ENCODE assay signal across 23 cellular contexts in the genomic region with DNA sequence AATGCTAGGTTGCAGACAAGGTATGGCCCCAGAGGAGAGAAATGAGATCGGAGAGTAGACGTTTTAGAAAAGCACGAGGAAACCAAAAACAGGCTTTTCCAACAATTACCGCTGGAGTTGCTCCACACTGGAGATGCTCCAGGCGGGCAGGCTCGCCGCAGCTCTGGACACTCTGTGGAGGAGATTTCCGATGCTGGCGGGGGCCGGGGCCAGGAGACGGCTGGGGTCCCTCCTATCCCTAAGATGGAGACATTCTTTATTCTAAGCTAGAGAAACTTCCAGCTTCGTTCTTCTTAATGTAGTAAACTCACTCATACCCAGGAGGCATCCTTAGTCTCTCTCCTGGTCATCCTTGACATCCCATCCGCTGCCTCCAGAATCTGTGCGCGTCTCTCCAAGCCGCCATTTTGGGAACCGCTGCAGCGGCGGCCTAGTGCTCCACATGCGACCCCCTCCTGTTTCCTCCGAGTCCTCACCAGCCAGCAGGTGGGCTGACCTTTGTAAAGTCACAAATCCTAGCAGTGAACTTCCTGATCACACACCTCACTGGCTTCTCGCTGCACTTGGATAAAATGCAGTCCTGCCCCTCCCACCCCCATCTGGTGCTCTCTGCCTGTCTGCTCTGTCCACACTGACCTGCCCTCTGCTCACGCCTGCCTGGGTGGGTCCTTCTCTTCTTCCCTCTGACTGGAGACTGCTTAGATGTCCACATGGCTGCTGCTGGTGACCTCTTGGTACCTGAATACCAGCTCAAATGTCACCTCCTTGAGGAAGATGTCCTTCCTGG. TPM values are rescaled to one million over a fixed set of nuclear protein-coding genes. Genes with fewer than 3 reads are reported as not detected.
DNase-seq lines count a peak whose midpoint lies in the region; ATAC-seq and TF ChIP-seq lines count a peak whose summit lies in the region.
"Had no signal": no experiment of that assay in that cellular context is flagged by ENCODE, and none has a peak within 500 bp of the region (broad histone marks: within the 10 kb centered on the region; RNA-seq: fewer than 3 reads in every experiment).

No MANE protein-coding gene starts in this region.

- H3K9me2 ChIP-seq in SK-N-SH (no peaks in the 10 kb centered on the region), PC-9 (ENCODE audit: insufficient read depth) (no peaks in the 10 kb centered on the region)

- H3K27ac Mint-ChIP-seq in activated CD8-positive, alpha-beta T cell treated with anti-CD3 and anti-CD28 coated beads for 36 hours = no peak overlapping the region

- H3K27ac ChIP-seq in SK-N-SH (ENCODE audit: low read depth in 2 of 2, low read length in 1 of 2) = no peak overlapping the region
- peak overlapping the region; percentile 90 for H3K27ac ChIP-seq in PC-9
- peak overlapping the region; percentile 60 for H3K27ac ChIP-seq in foreskin keratinocyte
- peak overlapping the region; percentile 51 for H3K27ac ChIP-seq in subcutaneous abdominal adipose tissue (ENCODE audit: low read depth, low read length)
- H3K27ac ChIP-seq: 22Rv1, KMS-11, left lung, thoracic aorta had no signal

- H3K9ac ChIP-seq in SK-N-SH = no peak overlapping the region
- H3K9ac ChIP-seq in subcutaneous abdominal adipose tissue (ENCODE audit: low read length in 5 of 5) = peak overlapping the region in 2 of 5 donors; percentile 58 to 69
- H3K9ac ChIP-seq: KMS-11 had no signal

- no peaks in the 10 kb centered on the region for H3K9me3 Mint-ChIP-seq in activated CD8-positive, alpha-beta T cell treated with anti-CD3 and anti-CD28 coated beads for 36 hours
- H3K9me3 Mint-ChIP-seq: immature natural killer cell had no signal

- BruUV-seq in PC-9 (replicated peaks; lab: Mats Ljungman, UMichigan) = no TSS peak

- H3K4me3 ChIP-seq in SK-N-SH (ENCODE audit: low read depth in 2 of 2, low read length in 1 of 2) = no peak overlapping the region
- no peak overlapping the region for H3K4me3 ChIP-seq in PC-9
- peak overlapping the region in 1 of 5 donors; percentile 31 for H3K4me3 ChIP-seq in subcutaneous abdominal adipose tissue (ENCODE audit: low read depth in 1 of 5, low read length in 5 of 5)
- H3K4me3 ChIP-seq: left lung, thoracic aorta had no signal

- WGBS in SK-N-SH (ENCODE audit: low lambda C conversion rate) = 94% methylated on average over 15 of the region's 23 CpGs

- H3K79me2 ChIP-seq in SK-N-SH (ENCODE audit: insufficient read depth) = no peaks in the 10 kb centered on the region
- H3K79me2 ChIP-seq in PC-9 (ENCODE audit: low read depth) = no peaks in the 10 kb centered on the region

- no peak for TF ChIP-seq EP300 in SK-N-SH (IDR thresholded peaks at IDR 0.05; ENCODE audit: borderline replicate concordance in 1 of 2, low read depth in 1 of 2, low read length in 1 of 2)

- TF ChIP-seq CTCF in SK-N-SH (IDR thresholded peaks at IDR 0.05) (no peak), PC-9 (conservative IDR thresholded peaks at IDR 0.05) (no peak), foreskin keratinocyte (conservative IDR thresholded peaks at IDR 0.05) (no peak)
- no peak for TF ChIP-seq CTCF in activated CD8-positive, alpha-beta T cell treated with anti-CD3 and anti-CD28 coated beads for 36 hours (IDR thresholded peaks at IDR 0.05)

- H3K27me3 Mint-ChIP-seq in activated CD8-positive, alpha-beta T cell treated with anti-CD3 and anti-CD28 coated beads for 36 hours = no peaks in the 10 kb centered on the region

- intact Hi-C loops in PC-9 (cut with micrococcal nuclease; ENCODE audit: unreplicated experiment) = no loop called here
- intact Hi-C loops in activated CD8-positive, alpha-beta T cell treated with anti-CD3 and anti-CD28 coated beads for 36 hours (cut with micrococcal nuclease) = no loop called here

- ATAC-seq in SK-N-SH treated with all-trans-retinoic acid at 6 μM for 48 hours (no peak), foreskin keratinocyte (no peak), GM21576 (IDR thresholded peaks at IDR 0.05; ENCODE audit: unreplicated experiment) (no peak)
- no peak for ATAC-seq in activated CD8-positive, alpha-beta T cell treated with anti-CD3 and anti-CD28 coated beads for 36 hours

- CTCF ChIA-PET in SK-N-SH (lab: Yijun Ruan, JAX) (interaction anchor here (0.5 kb wide), 1 partner anchor 843 kb away, joined by 3 read pairs; no protein-coding TSS in a partner anchor), PC-9 (lab: Charles Lee) (no interaction called here)
- CTCF ChIA-PET in activated CD8-positive, alpha-beta T cell treated with anti-CD3 and anti-CD28 coated beads for 36 hours (lab: Charles Lee) = interaction anchor here (1.3 kb wide), 1 partner anchor 9 kb away, joined by 3 read pairs; no protein-coding TSS in a partner anchor

- H3K9me3 ChIP-seq in SK-N-SH (no peaks in the 10 kb centered on the region), PC-9 (ENCODE audit: insufficient read depth, low read depth) (no peaks in the 10 kb centered on the region), subcutaneous abdominal adipose tissue (ENCODE audit: control insufficient read depth in 5 of 5, low read length in 5 of 5) (no peaks in the 10 kb centered on the region)
- H3K9me3 ChIP-seq: left lung, thoracic aorta had no signal

- H3K4me1 Mint-ChIP-seq in activated CD8-positive, alpha-beta T cell treated with anti-CD3 and anti-CD28 coated beads for 36 hours (ENCODE audit: low read depth) = peaks cover 15% of the 10 kb centered on the region

- POLR2A ChIA-PET in SK-N-SH (lab: Yijun Ruan, JAX) = no interaction called here
- POLR2A ChIA-PET in PC-9 (lab: Charles Lee; ENCODE audit: unreplicated experiment) = interaction anchor here (0.6 kb wide), 1 partner anchor 514 kb away, joined by 3 read pairs; no protein-coding TSS in a partner anchor
- POLR2A ChIA-PET in activated CD8-positive, alpha-beta T cell treated with anti-CD3 and anti-CD28 coated beads for 36 hours (lab: Charles Lee) = interaction anchor here (0.9 to 1.2 kb wide), 3 partner anchors 10 to 12 kb away, joined by 4 read pairs; a partner anchor contains a TSS

- H3K4me1 ChIP-seq in SK-N-SH (ENCODE audit: control insufficient read depth in 1 of 2, insufficient read depth in 2 of 2, low read depth in 1 of 2, low read length in 1 of 2) (peaks cover 6 to 14% of the 10 kb centered on the region in 2 experiments; a peak in 3 of 4 replicates), PC-9 (replicated peaks; ENCODE audit: insufficient read depth) (peaks cover 29% of the 10 kb centered on the region), foreskin keratinocyte (peaks cover 9% of the 10 kb centered on the region), subcutaneous abdominal adipose tissue (ENCODE audit: control insufficient read depth in 5 of 5, insufficient read depth in 5 of 5, low read length in 5 of 5) (peaks cover 0 to 33% (median 27%) of the 10 kb centered on the region in 5 donors)
- H3K4me1 ChIP-seq: left lung had no signal

- peak overlapping the region; percentile 51 for H3K4me2 ChIP-seq in SK-N-SH
- peak overlapping the region; percentile 73 for H3K4me2 ChIP-seq in PC-9
- H3K4me2 ChIP-seq: KMS-11 had no signal

- H3K36me3 Mint-ChIP-seq in activated CD8-positive, alpha-beta T cell treated with anti-CD3 and anti-CD28 coated beads for 36 hours (ENCODE audit: low read depth) = peaks cover 7% of the 10 kb centered on the region

- H4K20me1 ChIP-seq in SK-N-SH (ENCODE audit: insufficient read depth) (no peaks in the 10 kb centered on the region), PC-9 (ENCODE audit: insufficient read depth) (no peaks in the 10 kb centered on the region)

- H3F3A ChIP-seq in SK-N-SH (replicated peaks; ENCODE audit: insufficient read depth) (no peaks in the 10 kb centered on the region), PC-9 (ENCODE audit: insufficient read depth, low read depth) (peaks cover 18% of the 10 kb centered on the region; the same call in 1 of the 2 replicates)

- H3K27me3 ChIP-seq in SK-N-SH (ENCODE audit: insufficient read depth) = no peaks in the 10 kb centered on the region
- H3K27me3 ChIP-seq in PC-9 (ENCODE audit: insufficient read depth, low read depth) = no peaks in the 10 kb centered on the region
- no peaks in the 10 kb centered on the region for H3K27me3 ChIP-seq in foreskin keratinocyte
- H3K27me3 ChIP-seq in subcutaneous abdominal adipose tissue (ENCODE audit: control insufficient read depth in 5 of 5, insufficient read depth in 4 of 5, low read length in 5 of 5) = no peaks in the 10 kb centered on the region
- H3K27me3 ChIP-seq: left lung had no signal

- DNase-seq in SK-N-SH (no peak), PC-9 (no peak), foreskin keratinocyte (no peak), DMS114 treated with DMSO at 0.1 percent for 48 hours (lab: John Stamatoyannopoulos, UW; ENCODE audit: unreplicated experiment) (no peak)
- DNase-seq in activated CD8-positive, alpha-beta T cell treated with anti-CD3 and anti-CD28 coated beads for 36 hours = no peak
- DNase-seq: activated CD4-positive, alpha-beta T cell treated with anti-CD3 and anti-CD28 coated beads for 48 hours; activated CD8-positive, alpha-beta memory T cell treated with anti-CD3 and anti-CD28 coated beads, Interleukin-2, amount 50 U/mL, for 48 hours; activated gamma-delta T cell treated with Interleukin-2 at 50 U/mL for 16 hours; AML-193; amygdala; central memory CD4-positive, alpha-beta T cell; DMS79; immature natural killer cell; midbrain; NCI-H146; SHP77 treated with DMSO at 0.1 percent for 48 hours had no signal

- no peak overlapping the region for H3K4me3 Mint-ChIP-seq in activated CD8-positive, alpha-beta T cell treated with anti-CD3 and anti-CD28 coated beads for 36 hours
- H3K4me3 Mint-ChIP-seq: immature natural killer cell had no signal

- no peak for TF ChIP-seq RAD21 in SK-N-SH (IDR thresholded peaks at IDR 0.05; ENCODE audit: low read length)

- H2AFZ ChIP-seq in SK-N-SH (ENCODE audit: low read depth) = no peak overlapping the region
- no peak overlapping the region for H2AFZ ChIP-seq in PC-9

- peaks cover 0 to 3% of the 10 kb centered on the region in 2 experiments for H3K36me3 ChIP-seq in SK-N-SH (replicated peaks in 1 of 2; ENCODE audit: control insufficient read depth in 1 of 2, insufficient read depth in 2 of 2, low read length in 1 of 2)
- H3K36me3 ChIP-seq in PC-9 (ENCODE audit: low read depth) = no peaks in the 10 kb centered on the region
- H3K36me3 ChIP-seq in subcutaneous abdominal adipose tissue (ENCODE audit: control insufficient read depth in 5 of 5, insufficient read depth in 5 of 5, low read length in 5 of 5) = peaks cover 0 to 36% (median 20%) of the 10 kb centered on the region in 5 donors

RNA-seq across cellular contexts. Expression of a gene that starts 11.9 kb away (rescaled TPM):
- polyA plus RNA-seq in SK-N-SH (2012; rRNA removed) (26.5 and 26.7 TPM in 2 replicates), foreskin keratinocyte (2.1 and 6.2 TPM in 2 replicates)
- 14.6 and 21.0 TPM in 2 replicates for polyA plus RNA-seq in SK-N-SH (2012; cell fraction: cytosol; rRNA removed)
- 115 and 123 TPM in 2 replicates for polyA plus RNA-seq in SK-N-SH (2012; cell fraction: nucleus; rRNA removed)
- total RNA-seq in PC-9 (2021) (28.0 and 28.2 TPM in 2 replicates), foreskin keratinocyte (3.3 and 5.6 TPM in 2 replicates)
- total RNA-seq in activated CD8-positive, alpha-beta T cell treated with anti-CD3 and anti-CD28 coated beads for 36 hours = 1 to 10 TPM; 5.3 to 6.2 TPM

RNA-seq across cellular contexts. Expression of a gene that starts 43.6 kb away (rescaled TPM):
- 39.2 and 41.4 TPM in 2 replicates for polyA plus RNA-seq in SK-N-SH (2012; rRNA removed)
- polyA plus RNA-seq in SK-N-SH (2012; cell fraction: cytosol; rRNA removed) = 26.6 and 32.3 TPM in 2 replicates
- 97.5 and 118 TPM in 2 replicates for polyA plus RNA-seq in SK-N-SH (2012; cell fraction: nucleus; rRNA removed)
- total RNA-seq in PC-9 (2021) = 43.2 and 47.0 TPM in 2 replicates
- total RNA-seq in foreskin keratinocyte = 36.4 and 39.0 TPM in 2 replicates
- 37.8 and 41.7 TPM in 2 replicates for polyA plus RNA-seq in foreskin keratinocyte
- 10 to 100 TPM; 51.9 to 52.1 TPM for total RNA-seq in activated CD8-positive, alpha-beta T cell treated with anti-CD3 and anti-CD28 coated beads for 36 hours

Comparison
In these comparisons a context has a peak if more than half of its experiments do, and no peak if none do; other contexts are left out.
1. H3K27ac ChIP-seq: peak in PC-9 (single experiment), foreskin keratinocyte (single experiment) and subcutaneous abdominal adipose tissue (single experiment); none in SK-N-SH (0 of 2).